ENCODE assay signal across 23 cellular contexts in the genomic region with DNA sequence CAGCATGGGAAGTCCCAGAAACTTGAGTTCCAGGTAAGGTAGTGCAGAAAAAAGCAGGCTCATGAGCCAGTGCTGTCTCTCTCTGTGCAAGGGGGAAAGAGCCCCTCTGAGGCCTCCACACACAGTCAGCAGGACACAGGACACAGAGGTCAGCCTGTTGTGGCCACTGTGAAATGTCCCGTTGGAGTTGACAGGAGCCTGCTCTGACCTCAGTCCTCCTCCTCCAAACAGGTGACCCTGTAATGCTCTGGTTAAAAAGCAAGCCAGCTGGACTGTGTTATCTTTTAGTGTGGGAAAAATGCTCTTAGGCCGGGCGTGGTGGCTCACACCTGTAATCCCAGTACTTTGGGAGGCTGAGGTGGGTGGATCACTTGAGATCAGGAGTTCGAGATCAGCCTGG. TPM values are rescaled to one million over a fixed set of nuclear protein-coding genes. Genes with fewer than 3 reads are reported as not detected.
"Had no signal": no experiment of that assay in that cellular context is flagged by ENCODE, and none has a peak within 500 bp of the region (broad histone marks: within the 10 kb centered on the region; RNA-seq: fewer than 3 reads in every experiment).

No MANE protein-coding gene starts in this region.

- H3K9me3 ChIP-seq: MG63, SJCRH30 had no signal

- DNase-seq: IMR-90, Karpas-422, KG1, MG63, NCI-H1092, NCI-H1105 treated with DMSO at 0.1 percent for 48 hours, NCI-H1417 treated with DMSO at 0.1 percent for 48 hours, NCI-H187, NCI-H2029, NCI-H2081 treated with DMSO at 0.1 percent for 48 hours, NCI-H2171, NCI-H226, NCI-H446, NCI-H510A, NCI-H524 treated with DMSO at 0.1 percent for 48 hours, NCI-H69, NCI-H774, PC-3, SHP77 treated with DMSO at 0.1 percent for 48 hours, SJCRH30 had no signal

- H3K27ac ChIP-seq: RWPE1, SJCRH30 had no signal

- ATAC-seq: Panc1, PC-3, SK-N-SH treated with all-trans-retinoic acid at 6 μM for 48 hours had no signal

- H3K4me1 ChIP-seq: SJCRH30 had no signal

- H3K27me3 ChIP-seq: MG63 had no signal

- H3K4me3 ChIP-seq: MG63, SJCRH30 had no signal

- H3K36me3 ChIP-seq: MG63, SJCRH30 had no signal

RNA-seq across cellular contexts. Expression of a gene that starts 24.2 kb away (rescaled TPM):
- total RNA-seq: SJCRH30 had no signal
